In genomic region chr5:178378527-178379484, GRCh38 we compare ENCODE assay signal across 19 cellular contexts.
DNase-seq lines count a peak whose midpoint lies in the region; ATAC-seq, FAIRE-seq and TF ChIP-seq lines count a peak whose summit lies in the region.
"Had no signal": no experiment of that assay in that cellular context is flagged by ENCODE, and none has a peak within 500 bp of the region (broad histone marks: within the 10 kb centered on the region; RNA-seq: fewer than 3 reads in every experiment).

No MANE protein-coding gene starts in this region.

- TF ChIP-seq RAD21 in H1 (IDR thresholded peaks at IDR 0.05 in 1 of 2, conservative IDR thresholded peaks at IDR 0.05 in 1 of 2; ENCODE audit: low read depth in 2 of 2, low read length in 2 of 2), result no peak

- H3K9ac ChIP-seq in H1 (replicated peaks in 1 of 4; ENCODE audit: extremely low read depth in 1 of 4, low read depth in 3 of 4, low read length in 3 of 4) (no peak overlapping the region), neural progenitor cell (no peak overlapping the region)

- no peak overlapping the region for H2AFZ ChIP-seq in H1 (ENCODE audit: low read length)
- H2AFZ ChIP-seq in neural progenitor cell (replicated peaks), result no peak overlapping the region

- H3K4me1 Mint-ChIP-seq in natural killer cell treated with Interleukin-12 subunit alpha and Interleukin-12 subunit beta and Interleukin-15 and Interleukin-18, amount 100 ng/mL, for 72 hours (ENCODE audit: low read depth in 2 of 2), result no peaks in the 10 kb centered on the region
- H3K4me1 Mint-ChIP-seq in natural killer cell, result no peaks in the 10 kb centered on the region
- peaks cover 37% of the 10 kb centered on the region for H3K4me1 Mint-ChIP-seq in neural progenitor cell

- H3K27me3 Mint-ChIP-seq in natural killer cell treated with Interleukin-12 subunit alpha and Interleukin-12 subunit beta and Interleukin-15 and Interleukin-18, amount 100 ng/mL, for 72 hours, result peaks cover 0 to 4% of the 10 kb centered on the region in 2 donors
- H3K27me3 Mint-ChIP-seq in natural killer cell (ENCODE audit: low read depth in 2 of 2), result peaks cover 0 to 2% of the 10 kb centered on the region in 2 donors
- H3K27me3 Mint-ChIP-seq in neural progenitor cell (ENCODE audit: insufficient read depth, low read depth), result peaks cover 7% of the 10 kb centered on the region

- H3K79me2 ChIP-seq in H1 (ENCODE audit: control insufficient read depth in 1 of 2, insufficient read depth in 2 of 2, low read length in 2 of 2) (no peaks in the 10 kb centered on the region), neural progenitor cell (ENCODE audit: low read depth) (no peaks in the 10 kb centered on the region)

- ATAC-seq in natural killer cell treated with Interleukin-12 subunit alpha and Interleukin-12 subunit beta and Interleukin-15 and Interleukin-18, amount 100 ng/mL, for 72 hours, result no peak
- ATAC-seq in natural killer cell, result no peak
- no peak for ATAC-seq in GM19452 (IDR thresholded peaks at IDR 0.05; ENCODE audit: unreplicated experiment)

- no peaks in the 10 kb centered on the region for H3F3A ChIP-seq in neural progenitor cell (ENCODE audit: low read depth)

- no peak overlapping the region for H2BK15ac ChIP-seq in H1 (ENCODE audit: low read length)

- no peak overlapping the region for H2BK5ac ChIP-seq in H1 (ENCODE audit: low read depth, low read length)

- peaks cover 0 to 11% (median 3%) of the 10 kb centered on the region in 4 experiments; a peak in 4 of 7 replicates for H3K4me1 ChIP-seq in H1 (replicated peaks in 1 of 4; ENCODE audit: control insufficient read depth in 3 of 4, insufficient read depth in 4 of 4, low read length in 3 of 4)
- peaks cover 4% of the 10 kb centered on the region for H3K4me1 ChIP-seq in neural progenitor cell
- H3K4me1 ChIP-seq in ovary (ENCODE audit: insufficient read depth), result no peaks in the 10 kb centered on the region
- H3K4me1 ChIP-seq: SJCRH30 had no signal

- TF ChIP-seq EP300 in H1 (IDR thresholded peaks at IDR 0.05; ENCODE audit: borderline replicate concordance in 1 of 2, low read depth in 2 of 2, low read length in 2 of 2) (no peak), ovary (IDR thresholded peaks at IDR 0.05) (no peak)

- DNase-seq in natural killer cell treated with Interleukin-12 subunit alpha and Interleukin-12 subunit beta and Interleukin-15 and Interleukin-18, amount 100 ng/mL, for 72 hours (ENCODE audit: low spot score), result peak; percentile 38
- DNase-seq in natural killer cell (no peak), H1 (ENCODE audit: low read depth in 1 of 2, low spot score in 2 of 2) (no peak), neural progenitor cell (ENCODE audit: low spot score) (no peak), ovary (no peak)
- no peak for DNase-seq in activated naive CD4-positive, alpha-beta T cell treated with Interleukin-2 at 50 U/mL for 16 hours
- DNase-seq in activated effector memory CD4-positive, alpha-beta T cell treated with anti-CD3 and anti-CD28 coated beads, Interleukin-2, amount 50 U/mL, for 16 hours, result no peak
- DNase-seq: C1 segment of cervical spinal cord; HCEC 1CT; MV-4-11; NCI-H1417; NCI-H187 treated with DMSO at 0.1 percent for 48 hours; NCI-H345; NCI-H526; NK-92 treated with Interleukin-12 subunit alpha and Interleukin-12 subunit beta, amount 100 ng/mL, for 24 hours; SJCRH30 had no signal

- H3K23ac ChIP-seq in H1 (ENCODE audit: insufficient read length), result no peak overlapping the region

- no peak for FAIRE-seq in H1 (lab: Jason Lieb, UNC)
- FAIRE-seq: A204.1 had no signal

- peak overlapping the region; percentile 19; the same call in 1 of the 2 replicates for H2AK5ac ChIP-seq in H1 (ENCODE audit: low read depth, low read length)

- H2BK12ac ChIP-seq in H1 (ENCODE audit: low read depth, low read length), result no peak overlapping the region

- H4K20me1 ChIP-seq in H1 (replicated peaks in 1 of 2; ENCODE audit: control insufficient read depth in 1 of 2, insufficient read depth in 2 of 2, low read length in 2 of 2) (peaks cover 0 to 2% of the 10 kb centered on the region in 2 experiments), neural progenitor cell (ENCODE audit: low read depth) (no peaks in the 10 kb centered on the region)

- H4K91ac ChIP-seq in H1 (replicated peaks; ENCODE audit: insufficient read length, low read length), result no peak overlapping the region

- no peak overlapping the region for H3K56ac ChIP-seq in H1 (replicated peaks; ENCODE audit: insufficient read length, low read depth, low read length)

- no peaks in the 10 kb centered on the region for H3K36me3 ChIP-seq in H1 (ENCODE audit: control insufficient read depth in 2 of 4, insufficient read depth in 4 of 4, low read length in 3 of 4)
- no peaks in the 10 kb centered on the region for H3K36me3 ChIP-seq in neural progenitor cell
- no peaks in the 10 kb centered on the region for H3K36me3 ChIP-seq in ovary
- H3K36me3 ChIP-seq: SJCRH30 had no signal

- H3K9me3 Mint-ChIP-seq in natural killer cell treated with Interleukin-12 subunit alpha and Interleukin-12 subunit beta and Interleukin-15 and Interleukin-18, amount 100 ng/mL, for 72 hours, result no peaks in the 10 kb centered on the region
- H3K9me3 Mint-ChIP-seq in natural killer cell (no peaks in the 10 kb centered on the region), neural progenitor cell (no peaks in the 10 kb centered on the region)

- H4K8ac ChIP-seq in H1 (ENCODE audit: extremely low read depth, insufficient read depth, low read length), result no peak overlapping the region

- no peak overlapping the region for H3K27ac Mint-ChIP-seq in natural killer cell treated with Interleukin-12 subunit alpha and Interleukin-12 subunit beta and Interleukin-15 and Interleukin-18, amount 100 ng/mL, for 72 hours
- H3K27ac Mint-ChIP-seq in natural killer cell (no peak overlapping the region), neural progenitor cell (peak overlapping the region; percentile 5)

- H3K4me2 ChIP-seq in H1 (ENCODE audit: insufficient read depth in 1 of 2, low read depth in 2 of 2, low read length in 2 of 2) (no peak overlapping the region), neural progenitor cell (no peak overlapping the region)

- H3K36me3 Mint-ChIP-seq in natural killer cell treated with Interleukin-12 subunit alpha and Interleukin-12 subunit beta and Interleukin-15 and Interleukin-18, amount 100 ng/mL, for 72 hours, result no peaks in the 10 kb centered on the region
- H3K36me3 Mint-ChIP-seq in natural killer cell (no peaks in the 10 kb centered on the region), neural progenitor cell (no peaks in the 10 kb centered on the region)

- no peak overlapping the region for H2BK20ac ChIP-seq in H1 (ENCODE audit: low read length)

- H3K4me3 Mint-ChIP-seq in natural killer cell treated with Interleukin-12 subunit alpha and Interleukin-12 subunit beta and Interleukin-15 and Interleukin-18, amount 100 ng/mL, for 72 hours, result no peak overlapping the region
- no peak overlapping the region for H3K4me3 Mint-ChIP-seq in natural killer cell
- no peak overlapping the region for H3K4me3 Mint-ChIP-seq in neural progenitor cell

- no peak overlapping the region for H4K5ac ChIP-seq in H1 (ENCODE audit: insufficient read length, low read depth, low read length)

- H3K27me3 ChIP-seq in H1 (replicated peaks in 1 of 4; ENCODE audit: control insufficient read depth in 3 of 4, extremely low read depth in 1 of 4, insufficient read depth in 3 of 4, low read length in 3 of 4), result no peaks in the 10 kb centered on the region; a peak in 1 of 7 replicates
- H3K27me3 ChIP-seq in neural progenitor cell, result no peaks in the 10 kb centered on the region
- H3K27me3 ChIP-seq in ovary, result no peaks in the 10 kb centered on the region
- H3K27me3 ChIP-seq: SJCRH30 had no signal

- H3K79me1 ChIP-seq in H1 (ENCODE audit: low read depth, low read length), result no peaks in the 10 kb centered on the region

- H3K23me2 ChIP-seq in H1 (ENCODE audit: low read depth, low read length), result no peaks in the 10 kb centered on the region

- no peak for TF ChIP-seq POLR2A in H1 (IDR thresholded peaks at IDR 0.05; ENCODE audit: control extremely low read depth in 1 of 2, low read depth in 2 of 2, low read length in 2 of 2)
- TF ChIP-seq POLR2A in ovary (IDR thresholded peaks at IDR 0.05), result no peak

- H2BK120ac ChIP-seq in H1 (replicated peaks; ENCODE audit: low read depth, low read length), result no peak overlapping the region

- no peak for TF ChIP-seq CTCF in natural killer cell (IDR thresholded peaks at IDR 0.05)
- TF ChIP-seq CTCF in H1 (IDR thresholded peaks at IDR 0.05; ENCODE audit: control extremely low read depth in 1 of 3, insufficient read depth in 1 of 3, low read depth in 1 of 3, low read length in 3 of 3), result no peak
- no peak for TF ChIP-seq CTCF in neural progenitor cell (IDR thresholded peaks at IDR 0.05)
- TF ChIP-seq CTCF in ovary (IDR thresholded peaks at IDR 0.05), result no peak

- H3K4ac ChIP-seq in H1 (replicated peaks; ENCODE audit: insufficient read length, low read depth, low read length), result no peak overlapping the region

- H3K27ac ChIP-seq in H1 (ENCODE audit: low read depth, low read length) (no peak overlapping the region), neural progenitor cell (no peak overlapping the region), ovary (no peak overlapping the region)
- H3K27ac ChIP-seq: RWPE1, SJCRH30 had no signal

- POLR2A ChIA-PET in H1 (lab: Charles Lee; ENCODE audit: partially characterized antibody), result no interaction called here

- CTCF ChIA-PET in H1 (lab: Charles Lee; ENCODE audit: partially characterized antibody), result interaction anchor here (1.1 to 1.2 kb wide), 2 partner anchors 10 to 56 kb away, joined by 3 read pairs; no protein-coding TSS in a partner anchor

- H3K4me3 ChIP-seq in H1 (ENCODE audit: extremely low read depth in 1 of 4, insufficient read depth in 2 of 4, low read depth in 3 of 4, low read length in 4 of 4), result no peak overlapping the region
- H3K4me3 ChIP-seq in neural progenitor cell, result no peak overlapping the region
- no peak overlapping the region for H3K4me3 ChIP-seq in ovary
- H3K4me3 ChIP-seq: SJCRH30 had no signal

- no peak overlapping the region for H3K18ac ChIP-seq in H1 (ENCODE audit: extremely low read depth, low read length)

- H3K14ac ChIP-seq in H1 (ENCODE audit: insufficient read length), result no peak overlapping the region

- H3K9me3 ChIP-seq in H1 (ENCODE audit: insufficient read depth in 2 of 2, low read depth in 1 of 2, low read length in 1 of 2), result no peaks in the 10 kb centered on the region
- no peaks in the 10 kb centered on the region for H3K9me3 ChIP-seq in neural progenitor cell (ENCODE audit: low read depth)
- no peaks in the 10 kb centered on the region for H3K9me3 ChIP-seq in ovary
- H3K9me3 ChIP-seq: SJCRH30 had no signal

- 91% methylated on average over 13 of the region's 14 CpGs; no CpG with 5 or more reads in 1 of the 2 experiments for WGBS in H1 (ENCODE audit: extremely low coverage in 1 of 2, insufficient coverage in 1 of 2, insufficient read length in 1 of 2, insufficient replicate concordance in 2 of 2, low coverage in 1 of 2, low lambda C conversion rate in 2 of 2, missing lambda C conversion rate in 1 of 2), 2 experiments
- WGBS in ovary, 3 donors, result 36 to 63% (median 48%) methylated on average over 14 of the region's 14 CpGs

- intact Hi-C loops in natural killer cell (cut with micrococcal nuclease), result no loop called here
- intact Hi-C loops in ovary (cut with DNase I), result no loop called here

TF ChIP-seq in H1, 55 proteins besides CTCF, POLR2A, EP300 and RAD21 (continues in another document):
- TF ChIP-seq TAF7 (optimal IDR thresholded peaks at IDR 0.05; ENCODE audit: borderline replicate concordance, low read depth, low read length) (no peak), SIRT6 (IDR thresholded peaks at IDR 0.05; ENCODE audit: low read length) (no peak), TAF1 (IDR thresholded peaks at IDR 0.05; ENCODE audit: low read depth, low read length) (no peak)
